Comparison of ENCODE assay signal across 17 cellular contexts in genomic region chr9:124797343-124798103, GRCh38. TPM values are rescaled to one million over a fixed set of nuclear protein-coding genes. Genes with fewer than 3 reads are reported as not detected.
DNase-seq lines count a peak whose midpoint lies in the region; ATAC-seq, FAIRE-seq and TF ChIP-seq lines count a peak whose summit lies in the region.
"Had no signal": no experiment of that assay in that cellular context is flagged by ENCODE, and none has a peak within 500 bp of the region (broad histone marks: within the 10 kb centered on the region; RNA-seq: fewer than 3 reads in every experiment).

No MANE protein-coding gene starts in this region.

- H3K27ac ChIP-seq in astrocyte (ENCODE audit: low read depth, low read length) (no peak overlapping the region), gastroesophageal sphincter (peak overlapping the region in 3 of 4 donors; percentile 58 to 73 (median 67)), uterus (peak overlapping the region; percentile 62 to 63), small intestine (ENCODE audit: low read depth in 1 of 2, low read length in 1 of 2) (no peak overlapping the region)
- H3K27ac ChIP-seq: brain microvascular endothelial cell had no signal

- FAIRE-seq in astrocyte (lab: Jason Lieb, UNC), result no peak
- FAIRE-seq in small intestine (lab: Jason Lieb, UNC), result no peak

- no peak overlapping the region for H3K4me3 ChIP-seq in astrocyte (ENCODE audit: insufficient read depth, low read depth, low read length)
- no peak overlapping the region for H3K4me3 ChIP-seq in gastroesophageal sphincter
- H3K4me3 ChIP-seq in uterus, result no peak overlapping the region
- no peak overlapping the region for H3K4me3 ChIP-seq in small intestine (ENCODE audit: low read depth in 1 of 2, low read length in 2 of 2)
- H3K4me3 ChIP-seq: dorsolateral prefrontal cortex had no signal

- DNase-seq in astrocyte (ENCODE audit: low read depth), result no peak
- DNase-seq in omental fat pad (ENCODE audit: low spot score), result no peak
- peak; percentile 70 to 81 for DNase-seq in uterus
- DNase-seq in KG1 (lab: John Stamatoyannopoulos, UW), result no peak
- no peak for DNase-seq in small intestine
- DNase-seq: activated naive CD4-positive, alpha-beta T cell treated with anti-CD3 and anti-CD28 coated beads for 36 hours; brain microvascular endothelial cell; C1 segment of cervical spinal cord; dorsolateral prefrontal cortex; H9; NCI-H2227 treated with DMSO at 0.1 percent for 48 hours had no signal

- no peak for TF ChIP-seq POLR2A in gastroesophageal sphincter (IDR thresholded peaks at IDR 0.05)
- no peak for TF ChIP-seq POLR2A in uterus (IDR thresholded peaks at IDR 0.05)

- H3K4me2 ChIP-seq in astrocyte (ENCODE audit: low read length), result no peak overlapping the region

- H3K4me1 ChIP-seq in astrocyte (ENCODE audit: insufficient read depth, low read length) (peaks cover 11% of the 10 kb centered on the region), gastroesophageal sphincter (peaks cover 0 to 75% (median 12%) of the 10 kb centered on the region in 3 donors), uterus (peaks cover 0 to 19% of the 10 kb centered on the region in 2 donors), small intestine (ENCODE audit: control insufficient read depth in 2 of 2, insufficient read depth in 1 of 2, low read depth in 1 of 2, low read length in 1 of 2) (no peaks in the 10 kb centered on the region)

- no peak overlapping the region for H2AFZ ChIP-seq in astrocyte (ENCODE audit: low read depth, low read length)

- H3K9ac ChIP-seq in astrocyte (ENCODE audit: low read length), result no peak overlapping the region

- intact Hi-C loops in uterus (cut with DNase I; ENCODE audit: low total_unique reads), result no loop called here

- H3K27me3 ChIP-seq in astrocyte (ENCODE audit: insufficient read depth, low read length) (no peaks in the 10 kb centered on the region), gastroesophageal sphincter (no peaks in the 10 kb centered on the region), uterus (no peaks in the 10 kb centered on the region), small intestine (ENCODE audit: control insufficient read depth in 2 of 2, insufficient read depth in 2 of 2, low read length in 2 of 2) (no peaks in the 10 kb centered on the region)
- H3K27me3 ChIP-seq: brain microvascular endothelial cell, dorsolateral prefrontal cortex had no signal

- no peak overlapping the region for H3K4me3 Mint-ChIP-seq in astrocyte (ENCODE audit: unreplicated experiment)
- H3K4me3 Mint-ChIP-seq: activated naive CD4-positive, alpha-beta T cell treated with anti-CD3 and anti-CD28 coated beads for 36 hours; H9 had no signal

- ATAC-seq in gastroesophageal sphincter, result peak; percentile 23
- peak; percentile 33 for ATAC-seq in omental fat pad (ENCODE audit: low FRiP score)
- ATAC-seq in HG02642 (IDR thresholded peaks at IDR 0.05; ENCODE audit: poor library complexity, unreplicated experiment), result no peak

- H3K4me1 Mint-ChIP-seq in astrocyte (ENCODE audit: low read depth, unreplicated experiment), result peaks cover 18% of the 10 kb centered on the region

- H4K20me1 ChIP-seq in astrocyte (ENCODE audit: insufficient read depth, low read length), result no peaks in the 10 kb centered on the region

- H3K79me2 ChIP-seq in astrocyte (ENCODE audit: insufficient read depth, low read length), result no peaks in the 10 kb centered on the region

- peaks cover 14% of the 10 kb centered on the region for H3K36me3 Mint-ChIP-seq in astrocyte (ENCODE audit: low read depth, unreplicated experiment)

- no peaks in the 10 kb centered on the region for H3K27me3 Mint-ChIP-seq in astrocyte (ENCODE audit: low read depth, unreplicated experiment)

- H3K9me3 ChIP-seq in astrocyte (ENCODE audit: insufficient read depth, low read depth, low read length), result no peaks in the 10 kb centered on the region
- no peaks in the 10 kb centered on the region for H3K9me3 ChIP-seq in gastroesophageal sphincter
- no peaks in the 10 kb centered on the region for H3K9me3 ChIP-seq in uterus
- H3K9me3 ChIP-seq in small intestine (ENCODE audit: control insufficient read depth, low read depth), result no peaks in the 10 kb centered on the region

- 29 to 31% methylated on average over 6 to 7 of the region's 10 CpGs for WGBS in gastroesophageal sphincter (ENCODE audit: low coverage in 1 of 2), 2 donors
- 68 to 80% (median 79%) methylated on average over 10 of the region's 10 CpGs for WGBS in small intestine, 3 donors

- TF ChIP-seq CTCF in astrocyte (IDR thresholded peaks at IDR 0.05; ENCODE audit: insufficient read depth, low read depth, low read length) (no peak), gastroesophageal sphincter (IDR thresholded peaks at IDR 0.05) (no peak), omental fat pad (IDR thresholded peaks at IDR 0.05) (no peak), uterus (IDR thresholded peaks at IDR 0.05) (no peak)

- TF ChIP-seq EP300 in gastroesophageal sphincter (IDR thresholded peaks at IDR 0.05), result no peak

- H3K27ac Mint-ChIP-seq in astrocyte (ENCODE audit: unreplicated experiment), result peak overlapping the region; percentile 88
- H3K27ac Mint-ChIP-seq: activated naive CD4-positive, alpha-beta T cell treated with anti-CD3 and anti-CD28 coated beads for 36 hours had no signal

- H3K36me3 ChIP-seq in astrocyte (ENCODE audit: insufficient read depth, low read length) (no peaks in the 10 kb centered on the region), gastroesophageal sphincter (peaks cover 0 to 21% of the 10 kb centered on the region in 2 donors), uterus (no peaks in the 10 kb centered on the region), small intestine (ENCODE audit: control insufficient read depth in 2 of 2, insufficient read depth in 2 of 2, low read length in 2 of 2) (no peaks in the 10 kb centered on the region)
- H3K36me3 ChIP-seq: brain microvascular endothelial cell had no signal

- no peaks in the 10 kb centered on the region for H3K9me3 Mint-ChIP-seq in astrocyte (ENCODE audit: unreplicated experiment)
- H3K9me3 Mint-ChIP-seq: activated naive CD4-positive, alpha-beta T cell treated with anti-CD3 and anti-CD28 coated beads for 36 hours; H9 had no signal

RNA-seq across cellular contexts. Expression of gene OLFML2A, which starts 20.6 kb away (rescaled TPM):
- 148 and 179 TPM in 2 replicates for total RNA-seq in astrocyte
- 10 to 100 TPM; 21.7 to 85.7 (median 43.2) TPM for total RNA-seq in gastroesophageal sphincter
- total RNA-seq in omental fat pad, result 10 to 100 TPM in 2 of 4 donors, 1 to 10 TPM in 2; 6.0 to 62.6 (median 10.8) TPM
- total RNA-seq in uterus, result 10 to 100 TPM; 21.3 to 86.5 (median 71.8) TPM
- polyA plus RNA-seq in small intestine, result 1 to 10 TPM in 1 of 3 donors, under 1 TPM in 2; 0.22 to 3.4 (median 0.27) TPM
- total RNA-seq: activated naive CD4-positive, alpha-beta T cell treated with anti-CD3 and anti-CD28 coated beads for 36 hours had no signal

RNA-seq across cellular contexts. Expression of gene NR6A1, which starts 26.4 kb away (rescaled TPM):
- 14.5 and 20.8 TPM in 2 replicates for total RNA-seq in astrocyte
- total RNA-seq in gastroesophageal sphincter, result 1 to 10 TPM in 1 of 4 donors, under 1 TPM in 3; 0.16 to 4.4 (median 0.62) TPM
- total RNA-seq in omental fat pad, result 1 to 10 TPM in 2 of 4 donors, under 1 TPM in 2; 0.95 to 1.2 (median 1.0) TPM
- total RNA-seq in uterus, result 1 to 10 TPM in 2 of 4 donors, under 1 TPM in 1, not detected in 1; under 0.01 to 2.6 (median 1.3) TPM
- 1 to 10 TPM; 2.3 to 6.0 (median 3.0) TPM for polyA plus RNA-seq in small intestine

RNA-seq across cellular contexts. Expression of gene WDR38, which starts 55.7 kb away (rescaled TPM):
- not detected in 2 replicates for total RNA-seq in astrocyte
- total RNA-seq in gastroesophageal sphincter, result not detected
- total RNA-seq in omental fat pad, result under 1 TPM in 1 of 4 donors, not detected in 3; 0.36 TPM
- total RNA-seq in uterus, result 1 to 10 TPM in 1 of 4 donors, under 1 TPM in 1, not detected in 2; 0.79 to 1.9 TPM
- not detected for polyA plus RNA-seq in small intestine
- total RNA-seq: activated naive CD4-positive, alpha-beta T cell treated with anti-CD3 and anti-CD28 coated beads for 36 hours; fibroblast of lung; H9; M059J; myocyte; subcutaneous adipose tissue had no signal
- polyA plus RNA-seq: fibroblast of lung had no signal

Comparison
In these comparisons a context has a peak if more than half of its experiments do, and no peak if none do; other contexts are left out.
1. DNase-seq: peak in uterus (2 of 2); none in astrocyte (single experiment), omental fat pad (single experiment), KG1 (single experiment) and small intestine (single experiment).
2. H3K27ac ChIP-seq: peak in gastroesophageal sphincter (3 of 4) and uterus (2 of 2); none in astrocyte (single experiment) and small intestine (0 of 2).